8 cellular contexts compared by ENCODE assay signal in the genomic region with DNA sequence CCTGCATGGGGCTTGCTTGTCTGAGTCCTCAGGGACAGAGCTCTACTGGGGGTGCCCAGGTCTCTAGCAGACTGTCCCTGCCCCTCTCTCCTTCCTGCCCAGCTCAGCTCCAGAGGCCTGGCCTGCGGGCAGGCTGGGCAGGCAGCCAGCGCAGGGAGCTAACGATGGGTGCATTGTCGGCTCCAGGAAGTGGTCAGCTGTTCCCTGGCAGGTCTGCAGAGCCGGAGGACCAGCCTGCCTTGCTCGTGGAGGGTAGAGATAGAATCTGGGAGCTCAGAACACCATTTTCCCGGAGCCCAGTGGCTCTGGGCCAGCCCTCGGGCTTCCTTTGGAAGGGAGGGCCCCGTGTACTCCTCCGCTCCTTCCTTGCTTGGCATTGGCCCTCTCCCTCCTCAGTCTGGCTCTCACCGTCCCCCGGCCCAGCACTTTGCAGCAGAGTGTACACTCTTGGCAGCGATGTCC.
A peak's percentile ranks its signal among the peaks of the same experiment; 100 is the strongest.
DNase-seq lines count a peak whose midpoint lies in the region; ATAC-seq and FAIRE-seq lines count a peak whose summit lies in the region.

No MANE protein-coding gene starts in this region.

- DNase-seq in Daoy (ENCODE audit: low read depth) (peak; percentile 94), T1000 (lab: John Stamatoyannopoulos, UW) (peak; percentile 86), frontal cortex (ENCODE audit: low spot score in 2 of 2) (peak; percentile 38 to 63)
- no peak for DNase-seq in stimulated activated CD8-positive, alpha-beta memory T cell treated with anti-CD3 and anti-CD28 coated beads, Interleukin-4, amount 100 ng/mL, for 48 hours
- DNase-seq in effector memory CD4-positive, alpha-beta T cell, result no peak

- H3K4me3 ChIP-seq in rectal smooth muscle tissue (ENCODE audit: low read length), result peak overlapping the region; percentile 14
- no peak overlapping the region for H3K4me3 ChIP-seq in effector memory CD4-positive, alpha-beta T cell (ENCODE audit: insufficient read depth, low read depth, low read length, poor library complexity, severe bottlenecking)

- no peaks in the 10 kb centered on the region for H3K9me3 ChIP-seq in effector memory CD4-positive, alpha-beta T cell (ENCODE audit: control insufficient read depth, low read length)

- no peak for ATAC-seq in HG02588 (IDR thresholded peaks at IDR 0.05; ENCODE audit: unreplicated experiment)
- no peak for ATAC-seq in HG03139 (IDR thresholded peaks at IDR 0.05; ENCODE audit: unreplicated experiment)

- H3K27me3 ChIP-seq in rectal smooth muscle tissue (ENCODE audit: control insufficient read depth, insufficient read depth, low read length), result no peaks in the 10 kb centered on the region
- no peaks in the 10 kb centered on the region for H3K27me3 ChIP-seq in effector memory CD4-positive, alpha-beta T cell (replicated peaks; ENCODE audit: control insufficient read depth, insufficient read depth, low read length, poor library complexity, severe bottlenecking)

- FAIRE-seq in frontal cortex (lab: Jason Lieb, UNC), result no peak

- peak overlapping the region; percentile 73 for H3K27ac ChIP-seq in rectal smooth muscle tissue (ENCODE audit: low read depth, low read length)
- no peak overlapping the region for H3K27ac ChIP-seq in effector memory CD4-positive, alpha-beta T cell (ENCODE audit: insufficient read depth, low read length, poor library complexity, severe bottlenecking)

- no peak overlapping the region for H3K9ac ChIP-seq in rectal smooth muscle tissue (ENCODE audit: low read length)

- H3K36me3 ChIP-seq in rectal smooth muscle tissue (ENCODE audit: control insufficient read depth, insufficient read depth, low read length), result no peaks in the 10 kb centered on the region
- no peaks in the 10 kb centered on the region for H3K36me3 ChIP-seq in effector memory CD4-positive, alpha-beta T cell (ENCODE audit: control insufficient read depth, insufficient read depth, low read length)

- peaks cover 19% of the 10 kb centered on the region for H3K4me1 ChIP-seq in rectal smooth muscle tissue (ENCODE audit: control insufficient read depth, insufficient read depth, low read length)
- H3K4me1 ChIP-seq in effector memory CD4-positive, alpha-beta T cell (ENCODE audit: control insufficient read depth, insufficient read depth, low read length, poor library complexity, severe bottlenecking), result no peaks in the 10 kb centered on the region

Comparison
In these comparisons a context has a peak if more than half of its experiments do, and no peak if none do; other contexts are left out.
1. DNase-seq: peak in Daoy (single experiment), T1000 (single experiment) and frontal cortex (2 of 2); none in stimulated activated CD8-positive, alpha-beta memory T cell treated with anti-CD3 and anti-CD28 coated beads, Interleukin-4, amount 100 ng/mL, for 48 hours (single experiment) and effector memory CD4-positive, alpha-beta T cell (0 of 3).